ENCODE assay signal across 17 cellular contexts in genomic region chr2:241298554-241299165, GRCh38. TPM values are rescaled to one million over a fixed set of nuclear protein-coding genes. Genes with fewer than 3 reads are reported as not detected.
DNase-seq lines count a peak whose midpoint lies in the region; ATAC-seq and TF ChIP-seq lines count a peak whose summit lies in the region.
"Had no signal": no experiment of that assay in that cellular context is flagged by ENCODE, and none has a peak within 500 bp of the region (broad histone marks: within the 10 kb centered on the region; RNA-seq: fewer than 3 reads in every experiment).

No MANE protein-coding gene starts in this region.

- peaks cover 6% of the 10 kb centered on the region for H3K36me3 Mint-ChIP-seq in activated CD8-positive, alpha-beta memory T cell treated with anti-CD3 and anti-CD28 coated beads, Interleukin-2, amount 10 ng/mL, durations not matched to agents 7 days and 5 days
- H3K36me3 Mint-ChIP-seq in activated naive CD8-positive, alpha-beta T cell, result peaks cover 4% of the 10 kb centered on the region
- H3K36me3 Mint-ChIP-seq in nephron progenitor cell (ENCODE audit: low read depth) (peaks cover 35% of the 10 kb centered on the region), CD14-positive monocyte (peaks cover 11 to 20% of the 10 kb centered on the region in 2 donors)

- CTCF ChIA-PET in activated CD8-positive, alpha-beta memory T cell treated with anti-CD3 and anti-CD28 coated beads, Interleukin-2, amount 10 ng/mL, durations not matched to agents 7 days and 5 days (lab: Charles Lee), result interaction anchor here (0.8 kb wide), 1 partner anchor 28 kb away, joined by 3 read pairs; no protein-coding TSS in a partner anchor

- DNase-seq in activated CD8-positive, alpha-beta memory T cell treated with anti-CD3 and anti-CD28 coated beads, Interleukin-2, amount 10 ng/mL, durations not matched to agents 7 days and 5 days, result no peak
- DNase-seq in activated CD8-positive, alpha-beta memory T cell treated with anti-CD3 and anti-CD28 coated beads, Interleukin-2, amount 50 U/mL, for 4 hours, result no peak
- peak in 3 of 5 donors; percentile 11 to 27 (median 15) for DNase-seq in T-helper 1 cell
- no peak for DNase-seq in nephron progenitor cell
- DNase-seq in CD14-positive monocyte (ENCODE audit: low spot score), result no peak
- DNase-seq in islet precursor cell, result no peak
- DNase-seq: esophagus squamous epithelium, GDM1, H7, mesenchymal stem cell, NCI-H2029, NCI-H526, PC-9, retina had no signal

- peak overlapping the region; percentile 7 for H3K4me3 Mint-ChIP-seq in activated CD8-positive, alpha-beta memory T cell treated with anti-CD3 and anti-CD28 coated beads, Interleukin-2, amount 10 ng/mL, durations not matched to agents 7 days and 5 days
- H3K4me3 Mint-ChIP-seq in activated naive CD8-positive, alpha-beta T cell, result peak overlapping the region; percentile 67
- H3K4me3 Mint-ChIP-seq in nephron progenitor cell (no peak overlapping the region), CD14-positive monocyte (no peak overlapping the region)

- ATAC-seq in activated CD8-positive, alpha-beta memory T cell treated with anti-CD3 and anti-CD28 coated beads, Interleukin-2, amount 10 ng/mL, durations not matched to agents 7 days and 5 days, result peak; percentile 65
- no peak for ATAC-seq in HG03439 (IDR thresholded peaks at IDR 0.05; ENCODE audit: unreplicated experiment)
- ATAC-seq: A549 had no signal

- no peaks in the 10 kb centered on the region for H3K9me3 Mint-ChIP-seq in activated CD8-positive, alpha-beta memory T cell treated with anti-CD3 and anti-CD28 coated beads, Interleukin-2, amount 10 ng/mL, durations not matched to agents 7 days and 5 days (ENCODE audit: low read depth)
- no peaks in the 10 kb centered on the region for H3K9me3 Mint-ChIP-seq in activated naive CD8-positive, alpha-beta T cell (ENCODE audit: low read depth)
- H3K9me3 Mint-ChIP-seq in nephron progenitor cell, result peaks cover 5% of the 10 kb centered on the region
- no peaks in the 10 kb centered on the region for H3K9me3 Mint-ChIP-seq in CD14-positive monocyte

- H3K4me1 Mint-ChIP-seq in activated CD8-positive, alpha-beta memory T cell treated with anti-CD3 and anti-CD28 coated beads, Interleukin-2, amount 10 ng/mL, durations not matched to agents 7 days and 5 days, result peaks cover 27% of the 10 kb centered on the region
- peaks cover 60% of the 10 kb centered on the region for H3K4me1 Mint-ChIP-seq in activated naive CD8-positive, alpha-beta T cell (ENCODE audit: low read depth)
- H3K4me1 Mint-ChIP-seq in nephron progenitor cell (peaks cover 19% of the 10 kb centered on the region), CD14-positive monocyte (peaks cover 15% of the 10 kb centered on the region)

- H3K27me3 Mint-ChIP-seq in activated CD8-positive, alpha-beta memory T cell treated with anti-CD3 and anti-CD28 coated beads, Interleukin-2, amount 10 ng/mL, durations not matched to agents 7 days and 5 days, result no peaks in the 10 kb centered on the region
- no peaks in the 10 kb centered on the region for H3K27me3 Mint-ChIP-seq in activated naive CD8-positive, alpha-beta T cell
- H3K27me3 Mint-ChIP-seq in nephron progenitor cell (ENCODE audit: low read depth, poor library complexity) (no peaks in the 10 kb centered on the region), CD14-positive monocyte (ENCODE audit: low read depth in 3 of 3) (no peaks in the 10 kb centered on the region)

- peak overlapping the region; percentile 24 for H3K27ac Mint-ChIP-seq in activated CD8-positive, alpha-beta memory T cell treated with anti-CD3 and anti-CD28 coated beads, Interleukin-2, amount 10 ng/mL, durations not matched to agents 7 days and 5 days
- peak overlapping the region; percentile 70 for H3K27ac Mint-ChIP-seq in activated naive CD8-positive, alpha-beta T cell
- peak overlapping the region; percentile 70 for H3K27ac Mint-ChIP-seq in nephron progenitor cell
- peak overlapping the region in 2 of 7 donors; percentile 5 to 64 for H3K27ac Mint-ChIP-seq in CD14-positive monocyte

- intact Hi-C loops in CD14-positive monocyte (cut with micrococcal nuclease), result no loop called here

- TF ChIP-seq CTCF in nephron progenitor cell (IDR thresholded peaks at IDR 0.05), result no peak
- TF ChIP-seq CTCF in CD14-positive monocyte (IDR thresholded peaks at IDR 0.05), result no peak

RNA-seq across cellular contexts. Expression of gene HDLBP, which starts 16.8 kb away (rescaled TPM):
- 100 to 1,000 TPM; 176 to 232 TPM for total RNA-seq in activated CD8-positive, alpha-beta memory T cell treated with anti-CD3 and anti-CD28 coated beads, Interleukin-2, amount 10 ng/mL, durations not matched to agents 7 days and 5 days
- 10 to 100 TPM; 50.4 to 69.9 TPM for polyA plus RNA-seq in CD14-positive monocyte

RNA-seq across cellular contexts. Expression of gene SEPTIN2, which starts 17.1 kb away (rescaled TPM):
- total RNA-seq in activated CD8-positive, alpha-beta memory T cell treated with anti-CD3 and anti-CD28 coated beads, Interleukin-2, amount 10 ng/mL, durations not matched to agents 7 days and 5 days, result 100 to 1,000 TPM; 242 to 290 TPM
- polyA plus RNA-seq in CD14-positive monocyte, result 100 to 1,000 TPM; 195 to 207 TPM

RNA-seq across cellular contexts. Expression of gene FARP2, which starts 57.4 kb away (rescaled TPM):
- total RNA-seq in activated CD8-positive, alpha-beta memory T cell treated with anti-CD3 and anti-CD28 coated beads, Interleukin-2, amount 10 ng/mL, durations not matched to agents 7 days and 5 days, result 10 to 100 TPM; 24.0 to 25.4 TPM
- polyA plus RNA-seq in CD14-positive monocyte, result 1 to 10 TPM; 6.7 to 8.5 TPM

Comparison
In these comparisons a context has a peak if more than half of its experiments do, and no peak if none do; other contexts are left out.
1. DNase-seq: peak in T-helper 1 cell (3 of 5); none in activated CD8-positive, alpha-beta memory T cell treated with anti-CD3 and anti-CD28 coated beads, Interleukin-2, amount 10 ng/mL, durations not matched to agents 7 days and 5 days (single experiment), activated CD8-positive, alpha-beta memory T cell treated with anti-CD3 and anti-CD28 coated beads, Interleukin-2, amount 50 U/mL, for 4 hours (single experiment), nephron progenitor cell (single experiment), CD14-positive monocyte (single experiment) and islet precursor cell (single experiment).
2. H3K4me3 Mint-ChIP-seq: peak in activated CD8-positive, alpha-beta memory T cell treated with anti-CD3 and anti-CD28 coated beads, Interleukin-2, amount 10 ng/mL, durations not matched to agents 7 days and 5 days (single experiment) and activated naive CD8-positive, alpha-beta T cell (single experiment); none in nephron progenitor cell (single experiment) and CD14-positive monocyte (0 of 2).